In the genomic region with DNA sequence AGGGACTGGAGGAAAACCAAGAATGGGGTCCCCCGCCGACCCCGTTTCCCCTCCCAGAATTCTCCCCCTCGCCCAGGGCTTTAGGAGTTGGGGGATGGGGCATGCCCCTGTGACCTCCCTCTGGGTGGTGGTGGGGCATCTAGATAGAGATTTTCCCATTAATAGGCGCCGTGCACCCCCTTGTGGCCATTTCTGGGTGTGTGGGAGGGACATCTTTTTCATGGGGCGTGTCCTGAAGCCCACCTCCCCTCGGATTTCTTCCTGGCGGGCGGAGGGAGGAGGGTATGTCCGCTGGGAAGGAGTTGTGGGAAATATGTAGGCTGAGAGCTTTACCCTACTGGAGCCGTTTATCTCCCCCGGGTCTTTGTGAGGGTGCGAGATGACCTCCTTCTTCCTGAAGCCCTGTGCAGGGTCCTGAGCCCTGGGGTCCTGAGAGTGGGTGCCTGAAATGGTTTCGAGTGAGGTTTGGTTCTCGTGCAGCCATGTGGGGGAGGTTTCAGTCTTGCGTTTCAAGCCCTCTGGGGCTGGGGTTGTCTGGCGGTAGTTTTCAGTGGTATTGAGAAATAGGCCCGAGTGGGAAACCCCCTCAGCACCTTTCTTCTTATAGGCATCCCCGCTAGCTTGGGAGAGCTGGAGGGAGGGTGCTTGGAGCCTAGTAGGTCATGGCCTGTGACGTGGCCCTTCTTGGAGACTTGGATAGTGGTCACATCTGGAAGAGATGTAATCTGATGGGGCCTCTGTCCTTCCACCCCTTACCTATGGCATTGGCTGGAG, we compare ENCODE assay signal across 8 cellular contexts. TPM values are rescaled to one million over a fixed set of nuclear protein-coding genes. Genes with fewer than 3 reads are reported as not detected.
A peak's percentile ranks its signal among the peaks of the same experiment; 100 is the strongest.
DNase-seq lines count a peak whose midpoint lies in the region; ATAC-seq and TF ChIP-seq lines count a peak whose summit lies in the region.

No MANE protein-coding gene starts in this region.

- peak overlapping the region in 58 of 59 donors; percentile 21 to 98 (median 93) for H3K27ac ChIP-seq in dorsolateral prefrontal cortex

- peak; percentile 73 for DNase-seq in ACHN
- DNase-seq in GM19238 (ENCODE audit: insufficient read length, low spot score): peak; percentile 71
- peak; percentile 54 for DNase-seq in NCI-H510A (lab: John Stamatoyannopoulos, UW)
- peak; percentile 64 to 74 for DNase-seq in activated CD4-positive, alpha-beta T cell treated with anti-CD3 and anti-CD28 coated beads, Interleukin-2, amount 50 U/mL, for 24 hours (ENCODE audit: low read depth in 1 of 2, low spot score in 1 of 2)
- peak in 9 of 10 donors; percentile 52 to 72 (median 65) for DNase-seq in dorsolateral prefrontal cortex
- DNase-seq in medulla oblongata (ENCODE audit: extremely low spot score): peak; percentile 76
- DNase-seq in stimulated activated CD8-positive, alpha-beta memory T cell treated with anti-CD3 and anti-CD28 coated beads, Interleukin-15, amount 100 ng/mL, for 1 hour (ENCODE audit: low read depth): peak; percentile 76

- H3K4me3 ChIP-seq in dorsolateral prefrontal cortex: peak overlapping the region; percentile 64 to 100 (median 97)

- no peak for ATAC-seq in HG02885 (IDR thresholded peaks at IDR 0.05; ENCODE audit: poor library complexity, unreplicated experiment)

- in situ Hi-C loops in ACHN (cut with HindIII; ENCODE audit: low pct_ligation_motif_present, low pct_unique_long_range_greater_than_20kb, low sequenced_read_pairs): no loop called here

- no peaks in the 10 kb centered on the region for H3K27me3 ChIP-seq in dorsolateral prefrontal cortex

- peak in 55 of 56 donors; percentile 34 to 74 (median 60) for TF ChIP-seq CTCF in dorsolateral prefrontal cortex (IDR thresholded peaks at IDR 0.05 in 54 of 56, conservative IDR thresholded peaks at IDR 0.05 in 2 of 56; ENCODE audit: low read depth in 1 of 56, partially characterized antibody in 56 of 56)

- intact Hi-C loops in dorsolateral prefrontal cortex (cut with DNase I): loop anchor here (1.0 to 5.0 kb wide), 5 partner anchors 36 to 206 kb away; partner anchors contain the start of genes FLT3LG (in 1 of the 2), PNKP (in 1 of the 2), PRR12 (in 1 of the 2) and RPS11 (in 1 of the 2)

RNA-seq across cellular contexts. Expression of gene PRMT1, which starts 1.0 kb away (rescaled TPM):
- total RNA-seq in dorsolateral prefrontal cortex: 100 to 1,000 TPM in 54 of 120 experiments, 10 to 100 TPM in 66; 75.9 to 139 (median 99.2) TPM

RNA-seq across cellular contexts. Expression of gene ADM5, which starts 11.3 kb away (rescaled TPM):
- 1 to 10 TPM in 93 of 120 experiments, under 1 TPM in 26, not detected in 1; 0.33 to 4.1 (median 1.5) TPM for total RNA-seq in dorsolateral prefrontal cortex

RNA-seq across cellular contexts. Expression of gene BCL2L12, which starts 12.4 kb away (rescaled TPM):
- 1 to 10 TPM in 119 of 120 experiments, under 1 TPM in 1; 0.87 to 9.6 (median 3.6) TPM for total RNA-seq in dorsolateral prefrontal cortex

RNA-seq across cellular contexts. Expression of gene IRF3, which starts 12.4 kb away (rescaled TPM):
- 100 to 1,000 TPM in 1 of 120 experiments, 10 to 100 TPM in 119; 44.4 to 102 (median 65.0) TPM for total RNA-seq in dorsolateral prefrontal cortex

RNA-seq across cellular contexts. Expression of gene CPT1C, which starts 12.8 kb away (rescaled TPM):
- 100 to 1,000 TPM in 78 of 120 experiments, 10 to 100 TPM in 42; 55.9 to 163 (median 105) TPM for total RNA-seq in dorsolateral prefrontal cortex
